Comparison of ENCODE assay signal across 11 cellular contexts in the genomic region with DNA sequence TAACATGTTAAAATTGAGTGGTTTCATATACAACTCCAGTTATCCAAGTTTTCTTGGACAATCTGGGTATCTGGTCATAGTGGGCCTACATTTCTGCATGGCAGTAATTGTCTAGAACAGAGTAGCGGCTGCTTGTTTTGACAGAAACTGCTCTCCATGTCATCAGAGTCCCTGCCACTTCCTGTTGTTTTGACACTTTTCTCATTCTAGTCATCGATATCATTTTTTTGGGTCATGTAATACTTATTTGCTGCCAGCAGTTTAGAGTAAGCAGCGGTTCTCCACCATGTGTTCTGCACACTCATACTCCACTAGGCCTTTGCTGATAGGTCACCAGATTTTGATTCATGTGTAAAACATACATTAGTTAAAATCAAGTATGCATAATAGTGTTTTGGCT.
DNase-seq lines count a peak whose midpoint lies in the region; ATAC-seq and TF ChIP-seq lines count a peak whose summit lies in the region.
"Had no signal": no experiment of that assay in that cellular context is flagged by ENCODE, and none has a peak within 500 bp of the region (broad histone marks: within the 10 kb centered on the region; RNA-seq: fewer than 3 reads in every experiment).

No MANE protein-coding gene starts in this region.

- peaks cover 0 to 8% of the 10 kb centered on the region in 2 donors for H3K4me1 ChIP-seq in right atrium auricular region

- no peaks in the 10 kb centered on the region for H3K9me3 Mint-ChIP-seq in activated T-helper 2 cell treated with anti-CD3 and anti-CD28 coated beads, Interferon-gamma antibody, Interleukin-2, Interleukin-4, amounts not matched to agents 10 μg/mL and 5 μg/mL and 100 μg/mL, durations not matched to agents 14 hours and 24 hours and 36 hours

- no peaks in the 10 kb centered on the region for H3K36me3 ChIP-seq in right atrium auricular region
- H3K36me3 ChIP-seq: esophagus muscularis mucosa had no signal

- H3K27me3 ChIP-seq in right atrium auricular region, result no peaks in the 10 kb centered on the region
- H3K27me3 ChIP-seq: esophagus muscularis mucosa had no signal

- H3K4me3 ChIP-seq in right atrium auricular region, result no peak overlapping the region
- H3K4me3 ChIP-seq: esophagus muscularis mucosa had no signal

- H3K9me3 ChIP-seq in right atrium auricular region, result no peaks in the 10 kb centered on the region
- H3K9me3 ChIP-seq: esophagus muscularis mucosa had no signal

- peak overlapping the region; percentile 94 for H3K27ac Mint-ChIP-seq in activated T-helper 2 cell treated with anti-CD3 and anti-CD28 coated beads, Interferon-gamma antibody, Interleukin-2, Interleukin-4, amounts not matched to agents 10 μg/mL and 5 μg/mL and 100 μg/mL, durations not matched to agents 14 hours and 24 hours and 36 hours

- no peak for TF ChIP-seq CTCF in right atrium auricular region (IDR thresholded peaks at IDR 0.05)

- ATAC-seq in Right ventricle myocardium inferior (peak; percentile 34), HG03159 (IDR thresholded peaks at IDR 0.05; ENCODE audit: unreplicated experiment) (peak; percentile 62)

- H3K27ac ChIP-seq in right atrium auricular region, result no peak overlapping the region
- H3K27ac ChIP-seq: esophagus muscularis mucosa had no signal

- peaks cover 55% of the 10 kb centered on the region for H3K4me1 Mint-ChIP-seq in activated T-helper 2 cell treated with anti-CD3 and anti-CD28 coated beads, Interferon-gamma antibody, Interleukin-2, Interleukin-4, amounts not matched to agents 10 μg/mL and 5 μg/mL and 100 μg/mL, durations not matched to agents 14 hours and 24 hours and 36 hours (ENCODE audit: low read depth)

- intact Hi-C loops in Right ventricle myocardium inferior (cut with DNase I), result no loop called here
- intact Hi-C loops in activated T-helper 2 cell treated with anti-CD3 and anti-CD28 coated beads, Interferon-gamma antibody, Interleukin-2, Interleukin-4, amounts not matched to agents 10 μg/mL and 5 μg/mL and 100 μg/mL, durations not matched to agents 14 hours and 24 hours and 36 hours (cut with micrococcal nuclease), result loop anchor here (1.0 to 2.0 kb wide), 2 partner anchors 53 to 167 kb away; no protein-coding TSS in a partner anchor

- peaks cover 22% of the 10 kb centered on the region for H3K36me3 Mint-ChIP-seq in activated T-helper 2 cell treated with anti-CD3 and anti-CD28 coated beads, Interferon-gamma antibody, Interleukin-2, Interleukin-4, amounts not matched to agents 10 μg/mL and 5 μg/mL and 100 μg/mL, durations not matched to agents 14 hours and 24 hours and 36 hours (ENCODE audit: low read depth)

- H3K4me3 Mint-ChIP-seq in activated T-helper 2 cell treated with anti-CD3 and anti-CD28 coated beads, Interferon-gamma antibody, Interleukin-2, Interleukin-4, amounts not matched to agents 10 μg/mL and 5 μg/mL and 100 μg/mL, durations not matched to agents 14 hours and 24 hours and 36 hours (ENCODE audit: low read depth), result peak overlapping the region; percentile 37

- H3K27me3 Mint-ChIP-seq in activated T-helper 2 cell treated with anti-CD3 and anti-CD28 coated beads, Interferon-gamma antibody, Interleukin-2, Interleukin-4, amounts not matched to agents 10 μg/mL and 5 μg/mL and 100 μg/mL, durations not matched to agents 14 hours and 24 hours and 36 hours (ENCODE audit: low read depth), result no peaks in the 10 kb centered on the region

- DNase-seq in Right ventricle myocardium inferior (ENCODE audit: missing footprints) (no peak), right atrium auricular region (ENCODE audit: low spot score) (no peak), NCI-H1417 (lab: John Stamatoyannopoulos, UW) (no peak), occipital lobe (lab: John Stamatoyannopoulos, UW) (no peak), NCI-H2029 (lab: John Stamatoyannopoulos, UW) (no peak)
- DNase-seq in activated T-helper 2 cell treated with anti-CD3 and anti-CD28 coated beads, Interferon-gamma antibody, Interleukin-2, Interleukin-4, amounts not matched to agents 10 μg/mL and 5 μg/mL and 100 μg/mL, durations not matched to agents 14 hours and 24 hours and 36 hours (ENCODE audit: low spot score), result no peak
- peak in 4 of 6 experiments; percentile 1 to 65 (median 64) for DNase-seq in stimulated activated naive CD4-positive, alpha-beta T cell (lab: John Stamatoyannopoulos, UW)
- DNase-seq: AML-193, NCI-H146 had no signal

Comparison
In these comparisons a context has a peak if more than half of its experiments do, and no peak if none do; other contexts are left out.
1. DNase-seq: peak in stimulated activated naive CD4-positive, alpha-beta T cell (4 of 6); none in Right ventricle myocardium inferior (single experiment), right atrium auricular region (single experiment), activated T-helper 2 cell treated with anti-CD3 and anti-CD28 coated beads, Interferon-gamma antibody, Interleukin-2, Interleukin-4, amounts not matched to agents 10 μg/mL and 5 μg/mL and 100 μg/mL, durations not matched to agents 14 hours and 24 hours and 36 hours (single experiment), NCI-H1417 (0 of 3), occipital lobe (single experiment) and NCI-H2029 (single experiment).